8 cellular contexts compared by ENCODE assay signal in genomic region chr19:36573948-36574726, GRCh38. TPM values are rescaled to one million over a fixed set of nuclear protein-coding genes. Genes with fewer than 3 reads are reported as not detected.
DNase-seq lines count a peak whose midpoint lies in the region; ATAC-seq and TF ChIP-seq lines count a peak whose summit lies in the region.

No MANE protein-coding gene starts in this region.

- H3K4me1 ChIP-seq in MM.1S (ENCODE audit: low read length) (no peaks in the 10 kb centered on the region), mesodermal cell (ENCODE audit: control insufficient read depth, insufficient read depth, low read length, poor library complexity, severe bottlenecking) (no peaks in the 10 kb centered on the region)

- peaks cover 47% of the 10 kb centered on the region for H3K9me3 Mint-ChIP-seq in dendritic cell treated with granulocyte-macrophage colony-stimulating factor and Interleukin-4, amounts not matched to agents 40 ng/mL and 50 ng/mL, for 4 days

- no peaks in the 10 kb centered on the region for H3K27me3 ChIP-seq in MM.1S (replicated peaks; ENCODE audit: insufficient read depth, low read length)

- no peak overlapping the region for H3K27ac ChIP-seq in MM.1S (ENCODE audit: low read length)
- peak overlapping the region; percentile 96 for H3K27ac ChIP-seq in mesodermal cell (ENCODE audit: low read depth, low read length, severe bottlenecking)

- H3K4me1 Mint-ChIP-seq in dendritic cell treated with granulocyte-macrophage colony-stimulating factor and Interleukin-4, amounts not matched to agents 40 ng/mL and 50 ng/mL, for 4 days (ENCODE audit: low read depth), result peaks cover 31% of the 10 kb centered on the region

- TF ChIP-seq CTCF in MM.1S (IDR thresholded peaks at IDR 0.05; ENCODE audit: low read length), result no peak

- ATAC-seq in GM18511 (IDR thresholded peaks at IDR 0.05; ENCODE audit: unreplicated experiment) (peak; percentile 18), GM21529 (IDR thresholded peaks at IDR 0.05; ENCODE audit: unreplicated experiment) (no peak), HG03025 (IDR thresholded peaks at IDR 0.05; ENCODE audit: low FRiP score, unreplicated experiment) (no peak)

- 0 out of 2 replicates have a peak overlapping the region, but pooled peaks have one; percentile 20 for H3K4me2 ChIP-seq in MM.1S (ENCODE audit: low read depth, low read length)

- H3K36me3 Mint-ChIP-seq in dendritic cell treated with granulocyte-macrophage colony-stimulating factor and Interleukin-4, amounts not matched to agents 40 ng/mL and 50 ng/mL, for 4 days (ENCODE audit: low read depth), result peaks cover 93% of the 10 kb centered on the region

- H3K27ac Mint-ChIP-seq in dendritic cell treated with granulocyte-macrophage colony-stimulating factor and Interleukin-4, amounts not matched to agents 40 ng/mL and 50 ng/mL, for 4 days, result peak overlapping the region; percentile 96

- DNase-seq in MM.1S, result no peak
- DNase-seq in KG1 (lab: John Stamatoyannopoulos, UW), result no peak
- no peak for DNase-seq in NCI-H187 (lab: John Stamatoyannopoulos, UW)

- H3K79me2 ChIP-seq in MM.1S (ENCODE audit: low read length), result no peaks in the 10 kb centered on the region

- no peak overlapping the region for H3K9ac ChIP-seq in MM.1S (ENCODE audit: low read length)

- no peaks in the 10 kb centered on the region for H3K9me2 ChIP-seq in MM.1S (replicated peaks; ENCODE audit: insufficient read depth, low read length)

- H3K9me3 ChIP-seq in MM.1S (replicated peaks; ENCODE audit: insufficient read depth, low read length) (no peaks in the 10 kb centered on the region), mesodermal cell (ENCODE audit: control insufficient read depth, low read length) (peaks cover 33% of the 10 kb centered on the region)

- no peak overlapping the region for H2AFZ ChIP-seq in MM.1S (ENCODE audit: low read length)

- peak overlapping the region; percentile 96 for H3K4me3 Mint-ChIP-seq in dendritic cell treated with granulocyte-macrophage colony-stimulating factor and Interleukin-4, amounts not matched to agents 40 ng/mL and 50 ng/mL, for 4 days

- no peaks in the 10 kb centered on the region for H4K20me1 ChIP-seq in MM.1S (ENCODE audit: insufficient read depth, low read length)

- H3K4me3 ChIP-seq in MM.1S (ENCODE audit: low read length) (no peak overlapping the region; the same call in 1 of the 2 replicates), mesodermal cell (ENCODE audit: extremely low read depth, insufficient read depth, low read length, poor library complexity, severe bottlenecking) (peak overlapping the region; percentile 95)

- no peaks in the 10 kb centered on the region for H3K27me3 Mint-ChIP-seq in dendritic cell treated with granulocyte-macrophage colony-stimulating factor and Interleukin-4, amounts not matched to agents 40 ng/mL and 50 ng/mL, for 4 days

- WGBS in mesodermal cell (ENCODE audit: insufficient coverage in 2 of 2), 2 experiments, result 41 to 63% methylated on average over 5 to 9 of the region's 15 CpGs

- H3F3A ChIP-seq in MM.1S (ENCODE audit: insufficient read depth, low read length), result no peaks in the 10 kb centered on the region

- intact Hi-C loops in dendritic cell treated with granulocyte-macrophage colony-stimulating factor and Interleukin-4, amounts not matched to agents 40 ng/mL and 50 ng/mL, for 4 days (cut with micrococcal nuclease), result loop anchor here (1.0 to 10.0 kb wide), 5 partner anchors 31 to 359 kb away; partner anchors contain the start of genes ZNF146, ZNF260, ZNF382 and ZNF461

- H3K36me3 ChIP-seq in MM.1S (replicated peaks; ENCODE audit: insufficient read depth, low read length), result no peaks in the 10 kb centered on the region
- H3K36me3 ChIP-seq in mesodermal cell (ENCODE audit: control insufficient read depth, insufficient read depth, low read length), result peaks cover 64% of the 10 kb centered on the region

RNA-seq across cellular contexts. Expression of gene ZNF529, which starts 1.0 kb away (rescaled TPM):
- 8.3 TPM for polyA plus RNA-seq in mesodermal cell (2013, experiment 1 of 2)
- 6.6 TPM for polyA plus RNA-seq in mesodermal cell (2013, experiment 2 of 2)

RNA-seq across cellular contexts. Expression of gene ZNF382, which starts 31.0 kb away (rescaled TPM):
- polyA plus RNA-seq in mesodermal cell (2013, experiment 1 of 2), result 9.7 TPM
- 9.0 TPM for polyA plus RNA-seq in mesodermal cell (2013, experiment 2 of 2)

RNA-seq across cellular contexts. Expression of gene ZNF260, which starts 46.1 kb away (rescaled TPM):
- polyA plus RNA-seq in mesodermal cell (2013, experiment 1 of 2), result 14.1 TPM
- polyA plus RNA-seq in mesodermal cell (2013, experiment 2 of 2), result 17.4 TPM
